Comparison of ENCODE assay signal across 7 cellular contexts in genomic region chr20:5119143-5119434, GRCh38. TPM values are rescaled to one million over a fixed set of nuclear protein-coding genes. Genes with fewer than 3 reads are reported as not detected.
DNase-seq lines count a peak whose midpoint lies in the region; ATAC-seq and TF ChIP-seq lines count a peak whose summit lies in the region.

No MANE protein-coding gene starts in this region.

- peaks cover 46% of the 10 kb centered on the region for H3K36me3 ChIP-seq in iPS-18a (ENCODE audit: control insufficient read depth, low read depth, low read length)

- H3K9me3 Mint-ChIP-seq in activated T-helper 1 cell treated with anti-CD3 and anti-CD28 coated beads, Interleukin-12 subunit alpha, Interleukin-12 subunit beta, Interleukin-2, Interleukin-4 antibody, amounts not matched to agents 30 ng/mL and 10 ng/mL and 1 ng/mL, durations not matched to agents 14 hours and 24 hours and 36 hours = no peaks in the 10 kb centered on the region
- H3K9me3 Mint-ChIP-seq in stimulated activated naive B cell treated with anti-CD40 and anti-IgM and Interleukin-4, amounts not matched to agents 10 μg/mL and 1 μg/mL and 100 μg/mL, for 72 hours = no peaks in the 10 kb centered on the region

- DNase-seq in HL-60 (ENCODE audit: low read depth in 1 of 2, low spot score in 1 of 2) (no peak), ecto neural progenitor cell (ENCODE audit: low spot score) (no peak), C1 segment of cervical spinal cord (lab: John Stamatoyannopoulos, UW) (no peak), NCI-H2171 (lab: John Stamatoyannopoulos, UW) (no peak)
- DNase-seq in activated T-helper 1 cell treated with anti-CD3 and anti-CD28 coated beads, Interleukin-12 subunit alpha, Interleukin-12 subunit beta, Interleukin-2, Interleukin-4 antibody, amounts not matched to agents 30 ng/mL and 10 ng/mL and 1 ng/mL, durations not matched to agents 14 hours and 24 hours and 36 hours (ENCODE audit: low spot score) = no peak
- no peak for DNase-seq in stimulated activated naive B cell treated with anti-CD40 and anti-IgM and Interleukin-4, amounts not matched to agents 10 μg/mL and 1 μg/mL and 100 μg/mL, for 72 hours

- no peaks in the 10 kb centered on the region for H3K27me3 Mint-ChIP-seq in activated T-helper 1 cell treated with anti-CD3 and anti-CD28 coated beads, Interleukin-12 subunit alpha, Interleukin-12 subunit beta, Interleukin-2, Interleukin-4 antibody, amounts not matched to agents 30 ng/mL and 10 ng/mL and 1 ng/mL, durations not matched to agents 14 hours and 24 hours and 36 hours (ENCODE audit: insufficient read depth)
- H3K27me3 Mint-ChIP-seq in stimulated activated naive B cell treated with anti-CD40 and anti-IgM and Interleukin-4, amounts not matched to agents 10 μg/mL and 1 μg/mL and 100 μg/mL, for 72 hours = no peaks in the 10 kb centered on the region

- H3K36me3 Mint-ChIP-seq in activated T-helper 1 cell treated with anti-CD3 and anti-CD28 coated beads, Interleukin-12 subunit alpha, Interleukin-12 subunit beta, Interleukin-2, Interleukin-4 antibody, amounts not matched to agents 30 ng/mL and 10 ng/mL and 1 ng/mL, durations not matched to agents 14 hours and 24 hours and 36 hours (ENCODE audit: low read depth) = peaks cover 44% of the 10 kb centered on the region
- H3K36me3 Mint-ChIP-seq in stimulated activated naive B cell treated with anti-CD40 and anti-IgM and Interleukin-4, amounts not matched to agents 10 μg/mL and 1 μg/mL and 100 μg/mL, for 72 hours = peaks cover 14 to 29% of the 10 kb centered on the region in 2 donors

- H3K4me1 Mint-ChIP-seq in activated T-helper 1 cell treated with anti-CD3 and anti-CD28 coated beads, Interleukin-12 subunit alpha, Interleukin-12 subunit beta, Interleukin-2, Interleukin-4 antibody, amounts not matched to agents 30 ng/mL and 10 ng/mL and 1 ng/mL, durations not matched to agents 14 hours and 24 hours and 36 hours (ENCODE audit: low read depth) = peaks cover 65% of the 10 kb centered on the region
- H3K4me1 Mint-ChIP-seq in stimulated activated naive B cell treated with anti-CD40 and anti-IgM and Interleukin-4, amounts not matched to agents 10 μg/mL and 1 μg/mL and 100 μg/mL, for 72 hours = peaks cover 9 to 23% of the 10 kb centered on the region in 2 donors

- peak overlapping the region; percentile 95 for H3K9ac ChIP-seq in iPS-18a (ENCODE audit: low read length)

- peak overlapping the region; percentile 96 for H3K27ac ChIP-seq in HL-60 (replicated peaks)
- H3K27ac ChIP-seq in iPS-18a (ENCODE audit: low read length) = peak overlapping the region; percentile 71

- peak overlapping the region; percentile 96 for H3K4me3 Mint-ChIP-seq in activated T-helper 1 cell treated with anti-CD3 and anti-CD28 coated beads, Interleukin-12 subunit alpha, Interleukin-12 subunit beta, Interleukin-2, Interleukin-4 antibody, amounts not matched to agents 30 ng/mL and 10 ng/mL and 1 ng/mL, durations not matched to agents 14 hours and 24 hours and 36 hours
- peak overlapping the region; percentile 97 for H3K4me3 Mint-ChIP-seq in stimulated activated naive B cell treated with anti-CD40 and anti-IgM and Interleukin-4, amounts not matched to agents 10 μg/mL and 1 μg/mL and 100 μg/mL, for 72 hours

- peak overlapping the region; percentile 97 for H3K27ac Mint-ChIP-seq in activated T-helper 1 cell treated with anti-CD3 and anti-CD28 coated beads, Interleukin-12 subunit alpha, Interleukin-12 subunit beta, Interleukin-2, Interleukin-4 antibody, amounts not matched to agents 30 ng/mL and 10 ng/mL and 1 ng/mL, durations not matched to agents 14 hours and 24 hours and 36 hours
- peak overlapping the region; percentile 97 for H3K27ac Mint-ChIP-seq in stimulated activated naive B cell treated with anti-CD40 and anti-IgM and Interleukin-4, amounts not matched to agents 10 μg/mL and 1 μg/mL and 100 μg/mL, for 72 hours

- no peaks in the 10 kb centered on the region for H3K27me3 ChIP-seq in HL-60 (ENCODE audit: insufficient read depth, poor library complexity, severe bottlenecking)
- no peaks in the 10 kb centered on the region for H3K27me3 ChIP-seq in iPS-18a (ENCODE audit: control insufficient read depth, insufficient read depth, low read length)

- H3K4me1 ChIP-seq in iPS-18a (ENCODE audit: control insufficient read depth, low read depth, low read length) = peaks cover 4% of the 10 kb centered on the region

- no peaks in the 10 kb centered on the region for H3K9me3 ChIP-seq in iPS-18a (ENCODE audit: control insufficient read depth, low read depth, low read length)

- intact Hi-C loops in activated T-helper 1 cell treated with anti-CD3 and anti-CD28 coated beads, Interleukin-12 subunit alpha, Interleukin-12 subunit beta, Interleukin-2, Interleukin-4 antibody, amounts not matched to agents 30 ng/mL and 10 ng/mL and 1 ng/mL, durations not matched to agents 14 hours and 24 hours and 36 hours (cut with micrococcal nuclease) = loop anchor here (1.0 kb wide), 1 partner anchor 8 kb away; the partner anchor contains the start of gene CDS2

- no peak for TF ChIP-seq CTCF in HL-60 (IDR thresholded peaks at IDR 0.05; ENCODE audit: insufficient read depth, low read length)

- H3K4me3 ChIP-seq in HL-60 (replicated peaks; ENCODE audit: insufficient read depth, low read length) = peak overlapping the region; percentile 87
- H3K4me3 ChIP-seq in iPS-18a (ENCODE audit: low read length) = peak overlapping the region; percentile 81

- ATAC-seq in stimulated activated naive B cell treated with anti-CD40 and anti-IgM and Interleukin-4, amounts not matched to agents 10 μg/mL and 1 μg/mL and 100 μg/mL, for 72 hours (replicated peaks) = no peak

RNA-seq across cellular contexts. Expression of gene PCNA, which starts 0.7 kb away (rescaled TPM):
- 512 and 519 TPM in 2 replicates for total RNA-seq in activated T-helper 1 cell treated with anti-CD3 and anti-CD28 coated beads, Interleukin-12 subunit alpha, Interleukin-12 subunit beta, Interleukin-2, Interleukin-4 antibody, amounts not matched to agents 30 ng/mL and 10 ng/mL and 1 ng/mL, durations not matched to agents 14 hours and 24 hours and 36 hours

RNA-seq across cellular contexts. Expression of gene TMEM230, which starts 6.2 kb away (rescaled TPM):
- total RNA-seq in activated T-helper 1 cell treated with anti-CD3 and anti-CD28 coated beads, Interleukin-12 subunit alpha, Interleukin-12 subunit beta, Interleukin-2, Interleukin-4 antibody, amounts not matched to agents 30 ng/mL and 10 ng/mL and 1 ng/mL, durations not matched to agents 14 hours and 24 hours and 36 hours = 80.3 and 82.1 TPM in 2 replicates

RNA-seq across cellular contexts. Expression of gene CDS2, which starts 7.7 kb away (rescaled TPM):
- 39.8 and 42.5 TPM in 2 replicates for total RNA-seq in activated T-helper 1 cell treated with anti-CD3 and anti-CD28 coated beads, Interleukin-12 subunit alpha, Interleukin-12 subunit beta, Interleukin-2, Interleukin-4 antibody, amounts not matched to agents 30 ng/mL and 10 ng/mL and 1 ng/mL, durations not matched to agents 14 hours and 24 hours and 36 hours
